ENCODE assay signal across 8 cellular contexts in genomic region chr19:45485301-45486077, GRCh38. TPM values are rescaled to one million over a fixed set of nuclear protein-coding genes. Genes with fewer than 3 reads are reported as not detected.
DNase-seq lines count a peak whose midpoint lies in the region; ATAC-seq and TF ChIP-seq lines count a peak whose summit lies in the region.

No MANE protein-coding gene starts in this region.

- H4K20me1 ChIP-seq in BLaER1 = no peaks in the 10 kb centered on the region

- H3K4me2 ChIP-seq in BLaER1 = peak overlapping the region; percentile 82

- peak overlapping the region; percentile 71; the same call in 1 of the 2 replicates for H3K9ac ChIP-seq in BLaER1

- H3K4me3 ChIP-seq in BLaER1 = peak overlapping the region; percentile 70
- H3K4me3 ChIP-seq in coronary artery = peak overlapping the region; percentile 81
- H3K4me3 ChIP-seq in left lung = peak overlapping the region; percentile 52 to 63

- intact Hi-C loops in left lung (cut with DNase I) = no loop called here

- 0 out of 2 replicates have a peak overlapping the region, but pooled peaks have one; percentile 38 for H3K27ac ChIP-seq in BLaER1
- H3K27ac ChIP-seq in coronary artery = peak overlapping the region; percentile 69 to 90
- H3K27ac ChIP-seq in left lung = peak overlapping the region; percentile 26 to 74

- TF ChIP-seq CTCF in coronary artery (IDR thresholded peaks at IDR 0.05) (peak; percentile 78), left lung (IDR thresholded peaks at IDR 0.05) (peak; percentile 77)

- H3K4me1 ChIP-seq in BLaER1 (peaks cover 9% of the 10 kb centered on the region), left lung (peaks cover 0 to 10% of the 10 kb centered on the region in 2 donors)

- no peaks in the 10 kb centered on the region for H3K9me3 ChIP-seq in BLaER1
- H3K9me3 ChIP-seq in left lung = no peaks in the 10 kb centered on the region

- ATAC-seq in HG03442 (IDR thresholded peaks at IDR 0.05; ENCODE audit: unreplicated experiment) (peak; percentile 93), left lung (peak; percentile 100)

- H3K27me3 ChIP-seq in BLaER1 (no peaks in the 10 kb centered on the region), left lung (no peaks in the 10 kb centered on the region)

- DNase-seq in GM19240 (ENCODE audit: insufficient read length, low spot score) = peak; percentile 79
- peak; percentile 93 to 96 for DNase-seq in NCI-H524 (lab: John Stamatoyannopoulos, UW)
- peak; percentile 99 for DNase-seq in activated CD4-positive, alpha-beta T cell treated with anti-CD3 and anti-CD28 coated beads for 48 hours
- DNase-seq in coronary artery (ENCODE audit: low spot score) = peak; percentile 97
- peak; percentile 98 to 100 for DNase-seq in left lung
- DNase-seq in stimulated activated CD4-positive, alpha-beta T cell treated with anti-CD3 and anti-CD28 coated beads, Interleukin-2, amount 100 ng/mL, for 4 hours (ENCODE audit: low read depth) = peak; percentile 96

- H3K36me3 ChIP-seq in BLaER1 (no peaks in the 10 kb centered on the region; the same call in 1 of the 2 replicates), left lung (no peaks in the 10 kb centered on the region)

RNA-seq across cellular contexts. Expression of gene RTN2, which starts 11.4 kb away (rescaled TPM):
- total RNA-seq in left lung = 10 to 100 TPM in 1 of 2 donors, 1 to 10 TPM in 1; 9.4 to 16.7 TPM

RNA-seq across cellular contexts. Expression of gene PPM1N, which starts 12.8 kb away (rescaled TPM):
- total RNA-seq in left lung = 1 to 10 TPM in 1 of 2 donors, under 1 TPM in 1; 0.47 to 2.1 TPM

RNA-seq across cellular contexts. Expression of gene FOSB, which starts 17.7 kb away (rescaled TPM):
- total RNA-seq in left lung = 10 to 100 TPM in 1 of 2 donors, 1 to 10 TPM in 1; 7.1 to 20.4 TPM

RNA-seq across cellular contexts. Expression of gene VASP, which starts 21.8 kb away (rescaled TPM):
- 100 to 1,000 TPM; 109 to 220 TPM for total RNA-seq in left lung

Comparison
In these comparisons a context has a peak if more than half of its experiments do, and no peak if none do; other contexts are left out.
1. Peak in every context shown above with its lines: DNase-seq, ATAC-seq, H3K4me3 ChIP-seq and H3K27ac ChIP-seq.